8 cellular contexts compared by ENCODE assay signal in the genomic region with DNA sequence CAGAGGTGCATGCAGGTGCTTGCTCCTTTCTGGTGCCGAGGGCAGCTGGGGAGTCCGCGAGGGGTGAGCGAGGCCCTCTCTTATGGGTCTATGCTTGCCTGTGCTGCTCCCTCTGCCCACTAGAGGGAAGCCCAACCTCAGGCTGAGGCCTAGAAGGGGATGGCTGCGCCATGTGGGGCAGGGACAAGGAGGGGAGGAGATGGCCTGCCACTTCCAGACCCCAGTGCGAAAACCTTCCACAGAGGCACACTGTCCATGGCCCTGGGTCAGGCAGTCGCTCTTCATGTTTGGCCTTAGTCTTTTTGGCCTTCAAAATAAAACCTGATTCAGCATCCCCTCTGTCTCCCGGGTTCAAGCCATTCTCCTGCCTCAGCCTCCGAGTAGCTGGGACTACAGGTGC. TPM values are rescaled to one million over a fixed set of nuclear protein-coding genes. Genes with fewer than 3 reads are reported as not detected.
DNase-seq lines count a peak whose midpoint lies in the region; ATAC-seq lines count a peak whose summit lies in the region.

No MANE protein-coding gene starts in this region.

- peak; percentile 91 for ATAC-seq in left lobe of liver

- DNase-seq in CMK (ENCODE audit: low read depth), result peak; percentile 25
- DNase-seq in HCEC 1CT, result peak; percentile 42
- peak; percentile 69 for DNase-seq in NCI-H2196 (lab: John Stamatoyannopoulos, UW; ENCODE audit: unreplicated experiment)
- peak; percentile 51 for DNase-seq in activated CD4-positive, CD25-positive, alpha-beta regulatory T cell treated with anti-CD3 and anti-CD28 coated beads, Interleukin-2, amount 50 U/mL, for 72 hours
- peak; percentile 88 for DNase-seq in cerebellar cortex (ENCODE audit: low spot score)
- DNase-seq in left lobe of liver (ENCODE audit: low spot score), result peak; percentile 64
- peak; percentile 26 to 38 (median 26) for DNase-seq in stimulated activated CD4-positive, alpha-beta T cell treated with anti-CD3 and anti-CD28 coated beads, TNF-alpha, amount 100 ng/mL, for 4 hours (ENCODE audit: low read depth in 3 of 3)
- DNase-seq in mesenteric fat pad (ENCODE audit: low spot score), result no peak

RNA-seq across cellular contexts. Expression of gene RHBG, which starts 14.0 kb away (rescaled TPM):
- total RNA-seq in left lobe of liver (2.8 TPM), mesenteric fat pad (not detected)

RNA-seq across cellular contexts. Expression of gene TSACC, which starts 44.7 kb away (rescaled TPM):
- total RNA-seq in left lobe of liver, result 0.40 TPM
- 0.64 TPM for total RNA-seq in mesenteric fat pad

RNA-seq across cellular contexts. Expression of gene CCT3, which starts 44.9 kb away (rescaled TPM):
- total RNA-seq in left lobe of liver (80.8 TPM), mesenteric fat pad (163 TPM)
